17 cellular contexts compared by ENCODE assay signal in the genomic region with DNA sequence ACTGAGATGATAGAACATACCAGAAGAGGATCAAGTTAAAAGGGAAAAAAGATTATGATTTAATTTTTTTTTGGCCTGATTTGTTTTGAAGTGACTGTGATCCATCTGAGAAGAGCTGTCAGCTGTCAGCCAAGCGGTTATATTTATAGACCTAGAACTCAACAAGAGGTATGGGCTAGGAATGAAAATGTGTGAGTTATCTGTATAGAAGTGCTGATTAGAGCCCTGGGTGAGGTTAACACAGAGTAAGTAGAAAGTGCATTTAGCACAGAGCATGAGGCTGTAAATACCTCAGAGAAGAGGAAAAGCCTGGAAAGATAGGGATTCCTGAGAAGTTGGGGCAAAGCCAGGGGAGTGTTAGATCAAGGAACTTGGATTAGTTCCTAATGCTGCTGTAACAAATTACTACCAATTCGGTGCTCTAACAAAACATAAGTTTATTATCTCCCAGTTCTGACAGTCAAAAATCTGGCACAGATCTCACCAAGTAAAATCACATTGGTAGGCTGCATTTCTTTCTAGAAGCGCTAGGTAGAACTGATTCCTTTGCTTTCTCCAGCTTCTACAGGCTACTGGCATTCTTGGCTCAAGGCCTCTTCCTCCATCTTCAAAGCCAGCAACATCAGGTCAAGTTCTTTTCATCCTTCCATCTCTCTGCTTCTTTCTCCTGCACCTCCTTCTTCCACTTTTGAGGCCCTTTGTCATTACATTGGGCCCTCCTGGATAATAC.
DNase-seq lines count a peak whose midpoint lies in the region; ATAC-seq and TF ChIP-seq lines count a peak whose summit lies in the region.
"Had no signal": no experiment of that assay in that cellular context is flagged by ENCODE, and none has a peak within 500 bp of the region (broad histone marks: within the 10 kb centered on the region; RNA-seq: fewer than 3 reads in every experiment).

No MANE protein-coding gene starts in this region.

- no peak for TF ChIP-seq CTCF in heart left ventricle (IDR thresholded peaks at IDR 0.05)
- TF ChIP-seq CTCF in psoas muscle (IDR thresholded peaks at IDR 0.05) = no peak

- H4K5ac ChIP-seq in mesendoderm (ENCODE audit: low read length) = no peak overlapping the region

- no peak overlapping the region for H2BK120ac ChIP-seq in mesendoderm (ENCODE audit: low read depth, low read length)

- no peaks in the 10 kb centered on the region for H3K79me1 ChIP-seq in mesendoderm (ENCODE audit: low read length)

- no peak overlapping the region for H3K4ac ChIP-seq in mesendoderm (ENCODE audit: low read depth, low read length)

- no peaks in the 10 kb centered on the region for H3K79me2 ChIP-seq in mesendoderm (ENCODE audit: control insufficient read depth, insufficient read depth, low read length)

- no peak overlapping the region for H3K9ac ChIP-seq in mesendoderm (ENCODE audit: low read length)
- H3K9ac ChIP-seq: KMS-11 had no signal

- no peak overlapping the region for H3K4me2 ChIP-seq in mesendoderm (ENCODE audit: low read length)
- H3K4me2 ChIP-seq: KMS-11, PC-9 had no signal

- intact Hi-C loops in heart left ventricle (cut with DNase I) (loop anchor here in 4 of 10 donors (1.0 to 10.0 kb wide), 8 partner anchors 30 to 332 kb away; no protein-coding TSS in a partner anchor), psoas muscle (cut with DNase I) (no loop called here)

- H3K27me3 ChIP-seq in heart left ventricle (no peaks in the 10 kb centered on the region), mesendoderm (ENCODE audit: insufficient read depth, low read length, poor library complexity) (no peaks in the 10 kb centered on the region), psoas muscle (ENCODE audit: insufficient read depth in 3 of 3, low read length in 2 of 3) (no peaks in the 10 kb centered on the region)

- peak; percentile 79 for ATAC-seq in SK-N-SH treated with all-trans-retinoic acid at 6 μM for 48 hours
- ATAC-seq in heart left ventricle = peak; percentile 87 to 96 (median 94)
- no peak for ATAC-seq in psoas muscle
- ATAC-seq: CD8-positive, alpha-beta T cell had no signal

- H2BK15ac ChIP-seq in mesendoderm (replicated peaks; ENCODE audit: low read depth) = no peak overlapping the region

- TF ChIP-seq POLR2A in heart left ventricle (IDR thresholded peaks at IDR 0.05) = no peak

- H2AK5ac ChIP-seq in mesendoderm (ENCODE audit: low read length) = no peak overlapping the region

- H3K23ac ChIP-seq in mesendoderm (ENCODE audit: low read length) = no peak overlapping the region

- H3K4me1 ChIP-seq in heart left ventricle (peaks cover 0 to 22% (median 7%) of the 10 kb centered on the region in 12 donors), mesendoderm (ENCODE audit: control insufficient read depth, low read depth, low read length) (no peaks in the 10 kb centered on the region), psoas muscle (no peaks in the 10 kb centered on the region)

- H3K4me3 ChIP-seq in heart left ventricle = no peak overlapping the region
- H3K4me3 ChIP-seq in mesendoderm (ENCODE audit: low read length) = no peak overlapping the region
- H3K4me3 ChIP-seq in psoas muscle = no peak overlapping the region
- H3K4me3 ChIP-seq: PC-9 had no signal

- no peak overlapping the region for H3K56ac ChIP-seq in mesendoderm (ENCODE audit: low read length)

- H3K9me3 ChIP-seq in heart left ventricle = no peaks in the 10 kb centered on the region
- H3K9me3 ChIP-seq in psoas muscle = no peaks in the 10 kb centered on the region

- H3K36me3 ChIP-seq in heart left ventricle (no peaks in the 10 kb centered on the region), mesendoderm (ENCODE audit: control insufficient read depth, insufficient read depth, low read length) (no peaks in the 10 kb centered on the region), psoas muscle (ENCODE audit: insufficient read depth in 1 of 2, low read depth in 1 of 2) (no peaks in the 10 kb centered on the region)

- no peak overlapping the region for H4K8ac ChIP-seq in mesendoderm (ENCODE audit: low read depth, low read length)

- H3K27ac ChIP-seq in heart left ventricle = peak overlapping the region; percentile 27 to 88 (median 73)
- no peak overlapping the region for H3K27ac ChIP-seq in mesendoderm (ENCODE audit: low read depth, low read length)
- H3K27ac ChIP-seq in psoas muscle = no peak overlapping the region
- H3K27ac ChIP-seq: KMS-11, PC-9 had no signal

- WGBS in heart left ventricle, 4 donors = 25 to 33% (median 30%) methylated on average over 3 of the region's 3 CpGs
- WGBS in mesendoderm (ENCODE audit: extremely low coverage, insufficient coverage, low lambda C conversion rate) = no CpG with 5 or more reads among the region's 3 CpGs
- WGBS in psoas muscle, 3 donors = 48 to 59% (median 49%) methylated on average over 3 of the region's 3 CpGs

- DNase-seq in EH (ENCODE audit: low read depth) (peak; percentile 20), heart left ventricle (peak in 2 of 5 donors; percentile 19 to 32), mesendoderm (peak; percentile 7), psoas muscle (no peak), NCI-H2081 treated with DMSO at 0.1 percent for 48 hours (lab: John Stamatoyannopoulos, UW) (no peak), H4 (ENCODE audit: low spot score) (no peak)
- DNase-seq: AML-193; CD8-positive, alpha-beta T cell; GDM1; IMR-90; NCI-H146; NCI-H2081; NCI-H69; PC-9; SIG-M5 had no signal

- H3K18ac ChIP-seq in mesendoderm (ENCODE audit: low read length) = no peak overlapping the region

- H2BK5ac ChIP-seq in mesendoderm (ENCODE audit: low read length) = no peak overlapping the region

TF ChIP-seq in SK-N-SH treated with all-trans-retinoic acid at 6 μM for 48 hours, 23 proteins besides CTCF, POLR2A, EP300 and RAD21:
- no peak for TF ChIP-seq PPARA (CRISPR knock-in tag; IDR thresholded peaks at IDR 0.05; ENCODE audit: borderline replicate concordance)
- TF ChIP-seq BACH2 (CRISPR knock-in tag; IDR thresholded peaks at IDR 0.05; ENCODE audit: borderline replicate concordance) = no peak
- TF ChIP-seq GLIS3 (CRISPR knock-in tag; IDR thresholded peaks at IDR 0.05) = no peak
- no peak for TF ChIP-seq RARB (CRISPR knock-in tag; IDR thresholded peaks at IDR 0.05)
- TF ChIP-seq TSHZ2 (CRISPR knock-in tag; IDR thresholded peaks at IDR 0.05) = no peak
- TF ChIP-seq SNAI2 (CRISPR knock-in tag; IDR thresholded peaks at IDR 0.05) = no peak
- no peak for TF ChIP-seq PATZ1 (CRISPR knock-in tag; IDR thresholded peaks at IDR 0.05; ENCODE audit: borderline replicate concordance)
- no peak for TF ChIP-seq ZNF8 (CRISPR knock-in tag; IDR thresholded peaks at IDR 0.05)
- TF ChIP-seq ZC3H10 (CRISPR knock-in tag; IDR thresholded peaks at IDR 0.05) = no peak
- no peak for TF ChIP-seq ZNF70 (CRISPR knock-in tag; IDR thresholded peaks at IDR 0.05)
- no peak for TF ChIP-seq TCF4 (CRISPR knock-in tag; IDR thresholded peaks at IDR 0.05; ENCODE audit: borderline replicate concordance)
- no peak for TF ChIP-seq ZNF565 (CRISPR knock-in tag; conservative IDR thresholded peaks at IDR 0.05; ENCODE audit: low read depth)
- TF ChIP-seq TOX (CRISPR knock-in tag; IDR thresholded peaks at IDR 0.05; ENCODE audit: borderline replicate concordance) = no peak
- no peak for TF ChIP-seq ESRRG (CRISPR knock-in tag; IDR thresholded peaks at IDR 0.05)
TF ChIP-seq in SK-N-SH treated with all-trans-retinoic acid at 6 μM for 48 hours: peak in this region for 0.

Comparison
In these comparisons a context has a peak if more than half of its experiments do, and no peak if none do; other contexts are left out.
1. DNase-seq: peak in EH (single experiment) and mesendoderm (single experiment); none in psoas muscle (0 of 2), NCI-H2081 treated with DMSO at 0.1 percent for 48 hours (single experiment) and H4 (single experiment).
2. ATAC-seq: peak in SK-N-SH treated with all-trans-retinoic acid at 6 μM for 48 hours (single experiment) and heart left ventricle (4 of 4); none in psoas muscle (0 of 4).
3. H3K27ac ChIP-seq: peak in heart left ventricle (12 of 12); none in mesendoderm (single experiment) and psoas muscle (single experiment).